18 cellular contexts compared by ENCODE assay signal in the genomic region with DNA sequence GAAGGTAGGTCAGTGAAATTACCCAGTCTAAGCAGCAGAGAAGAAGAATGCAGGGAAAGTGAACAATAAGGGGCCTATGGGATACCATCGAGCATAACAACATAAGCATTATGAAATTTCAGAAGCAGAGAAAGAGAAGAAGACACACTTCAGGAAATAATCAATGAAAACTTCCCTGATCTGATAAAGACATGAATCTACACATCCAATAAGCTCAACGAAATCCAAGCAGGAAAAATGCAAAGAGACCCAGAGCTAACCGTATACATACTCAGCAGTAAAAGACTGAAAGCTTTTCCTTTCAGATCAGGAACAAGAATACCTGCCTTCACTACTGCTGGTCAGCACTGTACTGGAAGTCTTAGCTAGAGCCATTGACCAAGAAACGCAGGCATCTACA. TPM values are rescaled to one million over a fixed set of nuclear protein-coding genes. Genes with fewer than 3 reads are reported as not detected.
A peak's percentile ranks its signal among the peaks of the same experiment; 100 is the strongest.
DNase-seq lines count a peak whose midpoint lies in the region; ATAC-seq and TF ChIP-seq lines count a peak whose summit lies in the region.
"Had no signal": no experiment of that assay in that cellular context is flagged by ENCODE, and none has a peak within 500 bp of the region (broad histone marks: within the 10 kb centered on the region; RNA-seq: fewer than 3 reads in every experiment).

No MANE protein-coding gene starts in this region.

- H3K4me1 ChIP-seq in cardiac muscle cell (ENCODE audit: low read depth), result peaks cover 39% of the 10 kb centered on the region
- no peaks in the 10 kb centered on the region for H3K4me1 ChIP-seq in right cardiac atrium (ENCODE audit: control insufficient read depth, insufficient read depth, low read length)
- H3K4me1 ChIP-seq in OCI-LY7 (ENCODE audit: insufficient read depth, low read length, poor library complexity, severe bottlenecking), result no peaks in the 10 kb centered on the region

- no peaks in the 10 kb centered on the region for H4K20me1 ChIP-seq in OCI-LY7 (ENCODE audit: insufficient read depth, low read length)

- POLR2A ChIA-PET in OCI-LY7 (lab: Charles Lee), result interaction anchor here (0.6 kb wide), 1 partner anchor 10 kb away, joined by 3 read pairs; no protein-coding TSS in a partner anchor

- ATAC-seq in right cardiac atrium, result no peak
- ATAC-seq in left colon, result no peak
- ATAC-seq: HCT116, PC-3 had no signal

- CTCF ChIA-PET in OCI-LY7 (lab: Charles Lee; ENCODE audit: unreplicated experiment), result no interaction called here

- H3K27me3 ChIP-seq in cardiac muscle cell (no peaks in the 10 kb centered on the region), right cardiac atrium (ENCODE audit: control insufficient read depth, insufficient read depth) (no peaks in the 10 kb centered on the region)

- TSS peak; percentile 25 for BruUV-seq in OCI-LY7 (replicated peaks; lab: Mats Ljungman, UMichigan)

- no peaks in the 10 kb centered on the region for H3K79me2 ChIP-seq in OCI-LY7 (ENCODE audit: insufficient read depth, low read depth, low read length)

- WGBS in right cardiac atrium, result 91% methylated on average over 4 of the region's 4 CpGs

- H3K4me3 ChIP-seq in cardiac muscle cell (no peak overlapping the region), right cardiac atrium (ENCODE audit: low read length) (no peak overlapping the region), OCI-LY7 (ENCODE audit: low read depth, low read length, poor library complexity, severe bottlenecking) (no peak overlapping the region)
- H3K4me3 ChIP-seq: GM23248 had no signal

- H2AFZ ChIP-seq in OCI-LY7 (ENCODE audit: low read length), result no peak overlapping the region
- H2AFZ ChIP-seq: GM23248 had no signal

- no peaks in the 10 kb centered on the region for H3K4me1 Mint-ChIP-seq in endothelial cell (ENCODE audit: unreplicated experiment)
- H3K4me1 Mint-ChIP-seq in activated T-helper 2 cell treated with anti-CD3 and anti-CD28 coated beads, Interferon-gamma antibody, Interleukin-2, Interleukin-4, amounts not matched to agents 10 μg/mL and 5 μg/mL and 100 μg/mL, durations not matched to agents 14 hours and 24 hours and 36 hours (ENCODE audit: low read depth), result no peaks in the 10 kb centered on the region
- H3K4me1 Mint-ChIP-seq: IgD-negative memory B cell had no signal

- H3K36me3 Mint-ChIP-seq in endothelial cell (ENCODE audit: low read depth, unreplicated experiment), result peaks cover 31% of the 10 kb centered on the region
- H3K36me3 Mint-ChIP-seq in activated T-helper 2 cell treated with anti-CD3 and anti-CD28 coated beads, Interferon-gamma antibody, Interleukin-2, Interleukin-4, amounts not matched to agents 10 μg/mL and 5 μg/mL and 100 μg/mL, durations not matched to agents 14 hours and 24 hours and 36 hours (ENCODE audit: low read depth), result peaks cover 48% of the 10 kb centered on the region

- no peaks in the 10 kb centered on the region for H3K9me2 ChIP-seq in OCI-LY7 (ENCODE audit: insufficient read depth, low read length)

- no peaks in the 10 kb centered on the region for H3K9me3 ChIP-seq in cardiac muscle cell (ENCODE audit: low read depth)
- no peaks in the 10 kb centered on the region for H3K9me3 ChIP-seq in right cardiac atrium (ENCODE audit: control insufficient read depth, low read length)
- no peaks in the 10 kb centered on the region for H3K9me3 ChIP-seq in OCI-LY7 (ENCODE audit: low read length)

- no peak overlapping the region for H3K4me3 Mint-ChIP-seq in endothelial cell (ENCODE audit: unreplicated experiment)
- H3K4me3 Mint-ChIP-seq in activated T-helper 2 cell treated with anti-CD3 and anti-CD28 coated beads, Interferon-gamma antibody, Interleukin-2, Interleukin-4, amounts not matched to agents 10 μg/mL and 5 μg/mL and 100 μg/mL, durations not matched to agents 14 hours and 24 hours and 36 hours (ENCODE audit: low read depth), result no peak overlapping the region
- H3K4me3 Mint-ChIP-seq: CD14-positive monocyte, IgD-negative memory B cell had no signal

- H3K27ac ChIP-seq in cardiac muscle cell, result peak overlapping the region; percentile 30
- no peak overlapping the region for H3K27ac ChIP-seq in right cardiac atrium (ENCODE audit: low read length)
- no peak overlapping the region for H3K27ac ChIP-seq in OCI-LY7 (ENCODE audit: low read depth, low read length, poor library complexity, severe bottlenecking)
- H3K27ac ChIP-seq in temporal lobe (ENCODE audit: low read depth, low read length), result peak overlapping the region; percentile 47
- H3K27ac ChIP-seq: GM23248, HL-60 had no signal

- intact Hi-C loops in right cardiac atrium (cut with DNase I) (no loop called here), OCI-LY7 (cut with micrococcal nuclease; ENCODE audit: unreplicated experiment) (no loop called here), left colon (cut with DNase I, micrococcal nuclease) (no loop called here)
- intact Hi-C loops in activated T-helper 2 cell treated with anti-CD3 and anti-CD28 coated beads, Interferon-gamma antibody, Interleukin-2, Interleukin-4, amounts not matched to agents 10 μg/mL and 5 μg/mL and 100 μg/mL, durations not matched to agents 14 hours and 24 hours and 36 hours (cut with micrococcal nuclease), result no loop called here

- H3K27me3 Mint-ChIP-seq in endothelial cell (ENCODE audit: unreplicated experiment), result no peaks in the 10 kb centered on the region
- H3K27me3 Mint-ChIP-seq in activated T-helper 2 cell treated with anti-CD3 and anti-CD28 coated beads, Interferon-gamma antibody, Interleukin-2, Interleukin-4, amounts not matched to agents 10 μg/mL and 5 μg/mL and 100 μg/mL, durations not matched to agents 14 hours and 24 hours and 36 hours (ENCODE audit: low read depth), result no peaks in the 10 kb centered on the region
- H3K27me3 Mint-ChIP-seq: IgD-negative memory B cell had no signal

- TF ChIP-seq CTCF in cardiac muscle cell (IDR thresholded peaks at IDR 0.05; ENCODE audit: low read depth, low read length) (no peak), OCI-LY7 (conservative IDR thresholded peaks at IDR 0.05; ENCODE audit: low read length) (no peak), endothelial cell (IDR thresholded peaks at IDR 0.05; ENCODE audit: unreplicated experiment) (no peak)

- H3K27ac Mint-ChIP-seq in endothelial cell (ENCODE audit: unreplicated experiment), result peak overlapping the region; percentile 7
- H3K27ac Mint-ChIP-seq in activated T-helper 2 cell treated with anti-CD3 and anti-CD28 coated beads, Interferon-gamma antibody, Interleukin-2, Interleukin-4, amounts not matched to agents 10 μg/mL and 5 μg/mL and 100 μg/mL, durations not matched to agents 14 hours and 24 hours and 36 hours, result no peak overlapping the region

- H3K36me3 ChIP-seq in cardiac muscle cell (peaks cover 10% of the 10 kb centered on the region), OCI-LY7 (ENCODE audit: insufficient read depth, low read length) (peaks cover 86% of the 10 kb centered on the region)

- DNase-seq in cardiac muscle cell (ENCODE audit: low read depth in 1 of 2, low spot score in 1 of 2), result no peak
- no peak for DNase-seq in right cardiac atrium
- no peak for DNase-seq in OCI-LY7 (ENCODE audit: low spot score)
- DNase-seq in endothelial cell (ENCODE audit: low spot score), result no peak
- no peak for DNase-seq in NOMO-1 (lab: John Stamatoyannopoulos, UW; ENCODE audit: unreplicated experiment in 2 of 2)
- no peak for DNase-seq in activated T-helper 2 cell treated with anti-CD3 and anti-CD28 coated beads, Interferon-gamma antibody, Interleukin-2, Interleukin-4, amounts not matched to agents 10 μg/mL and 5 μg/mL and 100 μg/mL, durations not matched to agents 14 hours and 24 hours and 36 hours (ENCODE audit: low spot score)
- DNase-seq in left colon, result no peak
- DNase-seq: AML-193, GM23248, NCI-H1105 treated with DMSO at 0.1 percent for 48 hours, NCI-H187, NCI-H69, PC-3 had no signal

- no peak overlapping the region for H3K4me2 ChIP-seq in OCI-LY7 (ENCODE audit: low read length)

- H3K9me3 Mint-ChIP-seq in endothelial cell (ENCODE audit: unreplicated experiment), result no peaks in the 10 kb centered on the region
- no peaks in the 10 kb centered on the region for H3K9me3 Mint-ChIP-seq in activated T-helper 2 cell treated with anti-CD3 and anti-CD28 coated beads, Interferon-gamma antibody, Interleukin-2, Interleukin-4, amounts not matched to agents 10 μg/mL and 5 μg/mL and 100 μg/mL, durations not matched to agents 14 hours and 24 hours and 36 hours
- H3K9me3 Mint-ChIP-seq: CD14-positive monocyte, IgD-negative memory B cell had no signal

RNA-seq across cellular contexts. Expression of gene WDR45B, which starts 38.6 kb away (rescaled TPM):
- total RNA-seq in cardiac muscle cell (83.2 and 111 TPM in 2 replicates), right cardiac atrium (10 to 100 TPM; 43.8 to 49.2 (median 45.8) TPM), OCI-LY7 (2022) (78.9 and 81.9 TPM in 2 replicates), endothelial cell (ENCODE audit: unreplicated experiment) (74.1 TPM), temporal lobe (43.0 TPM), left colon (10 to 100 TPM; 67.1 to 77.9 TPM)
- polyA plus RNA-seq in cardiac muscle cell (99.5 and 105 TPM in 2 replicates), right cardiac atrium (37.0 TPM)
- 59.0 and 61.7 TPM in 2 replicates for total RNA-seq in OCI-LY7 (2014; rRNA removed; shearing (Covaris generic))
- 63.1 and 66.9 TPM in 2 replicates for total RNA-seq in activated T-helper 2 cell treated with anti-CD3 and anti-CD28 coated beads, Interferon-gamma antibody, Interleukin-2, Interleukin-4, amounts not matched to agents 10 μg/mL and 5 μg/mL and 100 μg/mL, durations not matched to agents 14 hours and 24 hours and 36 hours

Comparison
In these comparisons a context has a peak if more than half of its experiments do, and no peak if none do; other contexts are left out.
1. H3K27ac ChIP-seq: peak in cardiac muscle cell (single experiment) and temporal lobe (single experiment); none in right cardiac atrium (single experiment) and OCI-LY7 (single experiment).